In the genomic region with DNA sequence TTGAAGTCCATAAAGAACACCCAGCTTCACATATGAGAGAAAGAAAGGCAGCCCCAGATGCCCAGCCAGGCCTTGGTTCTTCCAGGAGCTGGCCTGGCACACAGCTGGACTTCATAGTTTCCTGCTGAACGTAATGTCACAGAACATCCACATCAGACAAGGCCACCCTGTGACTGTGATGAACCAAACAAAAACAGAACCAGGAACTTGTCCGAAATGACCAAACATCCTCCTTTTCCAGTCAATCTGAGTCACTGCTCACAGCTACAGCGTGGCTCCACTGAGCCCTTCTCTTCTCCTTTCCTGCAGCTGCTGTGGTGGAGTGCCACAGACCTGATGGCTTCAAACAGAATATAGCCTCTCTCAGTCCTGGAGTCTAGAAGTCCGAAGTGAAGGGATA, we compare ENCODE assay signal across 13 cellular contexts. TPM values are rescaled to one million over a fixed set of nuclear protein-coding genes. Genes with fewer than 3 reads are reported as not detected.
DNase-seq lines count a peak whose midpoint lies in the region; ATAC-seq and TF ChIP-seq lines count a peak whose summit lies in the region.
"Had no signal": no experiment of that assay in that cellular context is flagged by ENCODE, and none has a peak within 500 bp of the region (broad histone marks: within the 10 kb centered on the region; RNA-seq: fewer than 3 reads in every experiment).

No MANE protein-coding gene starts in this region.

- no peaks in the 10 kb centered on the region for H3K9me3 Mint-ChIP-seq in activated T-cell treated with anti-CD3 and anti-CD28 coated beads, Interleukin-2, amount 50 U/mL, for 72 hours
- H3K9me3 Mint-ChIP-seq: nephron had no signal

- H3K27ac ChIP-seq in esophagus muscularis mucosa (replicated peaks in 1 of 4), result no peak overlapping the region

- H3K9me3 ChIP-seq in esophagus muscularis mucosa, result no peaks in the 10 kb centered on the region

- no peak for ATAC-seq in activated T-cell treated with anti-CD3 and anti-CD28 coated beads, Interleukin-2, amount 50 U/mL, for 72 hours (replicated peaks in 1 of 2)
- ATAC-seq in GM19463 (IDR thresholded peaks at IDR 0.05; ENCODE audit: unreplicated experiment), result no peak
- ATAC-seq in GM18873 (IDR thresholded peaks at IDR 0.05; ENCODE audit: low FRiP score, unreplicated experiment), result no peak

- H3K36me3 Mint-ChIP-seq in activated T-cell treated with anti-CD3 and anti-CD28 coated beads, Interleukin-2, amount 50 U/mL, for 72 hours (ENCODE audit: insufficient read depth in 2 of 2), result no peaks in the 10 kb centered on the region
- H3K36me3 Mint-ChIP-seq: brain had no signal

- H3K4me1 Mint-ChIP-seq in activated T-cell treated with anti-CD3 and anti-CD28 coated beads, Interleukin-2, amount 50 U/mL, for 72 hours (ENCODE audit: low read depth), result no peaks in the 10 kb centered on the region
- H3K4me1 Mint-ChIP-seq: brain, nephron had no signal

- no peaks in the 10 kb centered on the region for H3K27me3 Mint-ChIP-seq in activated T-cell treated with anti-CD3 and anti-CD28 coated beads, Interleukin-2, amount 50 U/mL, for 72 hours (ENCODE audit: low read depth)

- intact Hi-C loops in esophagus muscularis mucosa (cut with DNase I), result no loop called here

- H3K27me3 ChIP-seq in esophagus muscularis mucosa, result no peaks in the 10 kb centered on the region

- WGBS in esophagus muscularis mucosa, result 75% methylated on average over 4 of the region's 4 CpGs

- no peak overlapping the region for H3K4me3 Mint-ChIP-seq in activated T-cell treated with anti-CD3 and anti-CD28 coated beads, Interleukin-2, amount 50 U/mL, for 72 hours
- H3K4me3 Mint-ChIP-seq: brain, nephron had no signal

- no peak overlapping the region for H3K27ac Mint-ChIP-seq in activated T-cell treated with anti-CD3 and anti-CD28 coated beads, Interleukin-2, amount 50 U/mL, for 72 hours
- H3K27ac Mint-ChIP-seq: brain, nephron had no signal

- no peaks in the 10 kb centered on the region for H3K36me3 ChIP-seq in esophagus muscularis mucosa

- TF ChIP-seq POLR2A in esophagus muscularis mucosa (IDR thresholded peaks at IDR 0.05; ENCODE audit: low read depth), result peak; percentile 12

- TF ChIP-seq EP300 in esophagus muscularis mucosa (IDR thresholded peaks at IDR 0.05), result peak; percentile 5

- TF ChIP-seq CTCF in esophagus muscularis mucosa (IDR thresholded peaks at IDR 0.05), result no peak

- no peaks in the 10 kb centered on the region for H3K4me1 ChIP-seq in esophagus muscularis mucosa

- H3K4me3 ChIP-seq in esophagus muscularis mucosa, result no peak overlapping the region

- DNase-seq in AG08396 (ENCODE audit: low spot score) (peak; percentile 28), NOMO-1 treated with DMSO at 0.1 percent for 48 hours (lab: John Stamatoyannopoulos, UW; ENCODE audit: unreplicated experiment) (peak; percentile 84), esophagus muscularis mucosa (ENCODE audit: extremely low spot score) (no peak), myocyte (ENCODE audit: low read depth) (peak; percentile 57), epidermal melanocyte (ENCODE audit: insufficient read length, low spot score) (no peak)
- DNase-seq in activated T-cell treated with anti-CD3 and anti-CD28 coated beads, Interleukin-2, amount 50 U/mL, for 72 hours, result no peak
- DNase-seq: Karpas-422; stimulated activated CD4-positive, alpha-beta T cell treated with anti-CD3 and anti-CD28 coated beads, Interleukin-2, amount 100 ng/mL, for 48 hours; T-helper 9 cell had no signal

RNA-seq across cellular contexts. Expression of gene PAPOLG, which starts 45.4 kb away (rescaled TPM):
- total RNA-seq in esophagus muscularis mucosa (10 to 100 TPM; 11.9 to 16.0 (median 13.9) TPM), myocyte (14.7 and 15.2 TPM in 2 replicates)
- polyA plus RNA-seq in myocyte (2012), result 3.5 TPM
- total RNA-seq in activated T-cell treated with anti-CD3 and anti-CD28 coated beads, Interleukin-2, amount 50 U/mL, for 72 hours, result 10 to 100 TPM; 18.3 to 22.9 TPM

Comparison
In these comparisons a context has a peak if more than half of its experiments do, and no peak if none do; other contexts are left out.
1. DNase-seq: peak in AG08396 (single experiment), NOMO-1 treated with DMSO at 0.1 percent for 48 hours (single experiment) and myocyte (single experiment); none in esophagus muscularis mucosa (single experiment), epidermal melanocyte (single experiment) and activated T-cell treated with anti-CD3 and anti-CD28 coated beads, Interleukin-2, amount 50 U/mL, for 72 hours (0 of 2).